1 cellular context compared by ENCODE assay signal in genomic region chr7:23276381-23276780, GRCh38.
TF ChIP-seq lines count a peak whose summit lies in the region.

No MANE protein-coding gene starts in this region.

TF ChIP-seq in HepG2, 621 proteins besides CTCF, POLR2A, EP300 and RAD21 (continued from another document):
- no peak for TF ChIP-seq LRRFIP1 (CRISPR knock-in tag; conservative IDR thresholded peaks at IDR 0.05)
- TF ChIP-seq DPF2 (CRISPR knock-in tag; IDR thresholded peaks at IDR 0.05; ENCODE audit: borderline replicate concordance, low read depth): no peak
- peak; percentile 24; the same call in 1 of the 2 replicates for TF ChIP-seq STAG1 (CRISPR knock-in tag; IDR thresholded peaks at IDR 0.05)
- TF ChIP-seq ARID5B (CRISPR knock-in tag; IDR thresholded peaks at IDR 0.05): no peak
- no peak for TF ChIP-seq ZXDC (CRISPR knock-in tag; IDR thresholded peaks at IDR 0.05)
- TF ChIP-seq RBFOX2 (IDR thresholded peaks at IDR 0.05; ENCODE audit: low read depth, low read length): no peak
- TF ChIP-seq SKI (IDR thresholded peaks at IDR 0.05; ENCODE audit: partially characterized antibody): no peak
- peak; percentile 50; the same call in 1 of the 2 replicates for TF ChIP-seq CEBPB (IDR thresholded peaks at IDR 0.05; ENCODE audit: borderline replicate concordance, low read depth, low read length)
- TF ChIP-seq ZFX (CRISPR knock-in tag; IDR thresholded peaks at IDR 0.05; ENCODE audit: low read depth): no peak
- TF ChIP-seq CEBPG (CRISPR knock-in tag; IDR thresholded peaks at IDR 0.05): peak; percentile 59
- TF ChIP-seq IKZF1 (IDR thresholded peaks at IDR 0.05): no peak
- no peak for TF ChIP-seq TBP (CRISPR knock-in tag; IDR thresholded peaks at IDR 0.05)
